In the genomic region with DNA sequence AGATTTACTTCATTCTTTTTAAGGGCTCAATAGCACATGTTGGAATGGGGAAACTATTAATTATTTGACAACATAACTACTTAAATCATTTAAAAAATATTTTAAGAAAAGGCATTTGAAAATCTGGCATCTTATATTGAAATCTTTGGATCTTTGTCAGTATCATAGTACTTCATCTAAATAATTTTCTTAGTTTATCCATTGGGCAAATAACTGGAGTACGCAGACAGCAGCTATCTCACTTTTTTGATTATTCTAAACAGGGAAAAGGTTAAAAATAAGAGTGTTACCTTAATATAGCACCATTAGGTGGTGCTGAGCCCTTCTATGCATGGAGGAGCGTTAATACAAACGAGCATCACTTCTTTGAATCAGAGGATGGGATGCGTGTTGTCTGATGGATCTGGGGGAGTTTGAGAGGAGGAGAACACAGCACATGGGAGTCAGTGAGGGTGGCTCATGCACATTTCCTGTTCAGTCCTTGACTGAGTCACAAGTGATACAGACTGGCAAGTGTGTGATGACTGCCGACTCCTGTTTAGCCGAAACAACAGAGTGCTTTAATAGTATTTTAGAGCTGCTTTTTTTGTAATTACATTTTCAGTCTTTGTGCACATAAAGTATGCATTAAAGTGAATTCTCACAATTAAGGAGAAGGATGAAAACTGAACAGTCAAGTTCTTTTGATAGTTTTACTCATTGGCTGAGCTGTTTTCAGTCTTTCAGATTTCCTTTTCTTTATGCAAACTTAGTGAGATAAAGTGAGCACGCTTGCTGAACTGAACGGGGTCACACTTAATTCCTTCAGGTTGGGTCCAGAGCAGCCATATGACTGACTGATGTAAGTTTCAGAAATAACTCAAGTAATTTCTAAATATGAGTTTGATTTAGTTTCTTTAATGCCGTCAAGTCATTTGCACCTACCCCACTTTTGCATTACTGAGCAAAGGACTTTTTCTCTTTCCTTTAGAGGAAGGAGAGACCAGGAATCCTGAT, we compare ENCODE assay signal across 8 cellular contexts.
DNase-seq lines count a peak whose midpoint lies in the region.

No MANE protein-coding gene starts in this region.

- H3K36me3 ChIP-seq in H7 (replicated peaks; ENCODE audit: control insufficient read depth, insufficient read depth, low read length) = no peaks in the 10 kb centered on the region

- DNase-seq in GDM1 (lab: John Stamatoyannopoulos, UW) (peak; percentile 43), H7 (peak; percentile 35), NCI-H69 (lab: John Stamatoyannopoulos, UW) (peak; percentile 13), germinal center (ENCODE audit: low spot score) (peak; percentile 60), NCI-H187 treated with DMSO at 0.1 percent for 48 hours (lab: John Stamatoyannopoulos, UW) (no peak), NCI-H2171 treated with DMSO at 0.1 percent for 48 hours (lab: John Stamatoyannopoulos, UW) (no peak)
- DNase-seq in activated T-cell treated with anti-CD3 and anti-CD28 coated beads, Interleukin-2, amount 50 U/mL, for 48 hours = peak; percentile 53 to 59
- peak; percentile 49 to 65 for DNase-seq in stimulated activated CD4-positive, alpha-beta T cell treated with anti-CD3 and anti-CD28 coated beads, Interleukin-2, amount 100 ng/mL, for 24 hours

- no peak overlapping the region for H3K4me3 ChIP-seq in H7 (ENCODE audit: insufficient read depth, low read depth, low read length)

- no peaks in the 10 kb centered on the region for H3K27me3 ChIP-seq in H7 (ENCODE audit: control insufficient read depth, insufficient read depth, low read length)

Comparison
In these comparisons a context has a peak if more than half of its experiments do, and no peak if none do; other contexts are left out.
1. DNase-seq: peak in GDM1 (single experiment), H7 (single experiment), NCI-H69 (single experiment), activated T-cell treated with anti-CD3 and anti-CD28 coated beads, Interleukin-2, amount 50 U/mL, for 48 hours (2 of 2), germinal center (single experiment) and stimulated activated CD4-positive, alpha-beta T cell treated with anti-CD3 and anti-CD28 coated beads, Interleukin-2, amount 100 ng/mL, for 24 hours (2 of 2); none in NCI-H187 treated with DMSO at 0.1 percent for 48 hours (single experiment) and NCI-H2171 treated with DMSO at 0.1 percent for 48 hours (single experiment).